ENCODE assay signal across 28 cellular contexts in the genomic region with DNA sequence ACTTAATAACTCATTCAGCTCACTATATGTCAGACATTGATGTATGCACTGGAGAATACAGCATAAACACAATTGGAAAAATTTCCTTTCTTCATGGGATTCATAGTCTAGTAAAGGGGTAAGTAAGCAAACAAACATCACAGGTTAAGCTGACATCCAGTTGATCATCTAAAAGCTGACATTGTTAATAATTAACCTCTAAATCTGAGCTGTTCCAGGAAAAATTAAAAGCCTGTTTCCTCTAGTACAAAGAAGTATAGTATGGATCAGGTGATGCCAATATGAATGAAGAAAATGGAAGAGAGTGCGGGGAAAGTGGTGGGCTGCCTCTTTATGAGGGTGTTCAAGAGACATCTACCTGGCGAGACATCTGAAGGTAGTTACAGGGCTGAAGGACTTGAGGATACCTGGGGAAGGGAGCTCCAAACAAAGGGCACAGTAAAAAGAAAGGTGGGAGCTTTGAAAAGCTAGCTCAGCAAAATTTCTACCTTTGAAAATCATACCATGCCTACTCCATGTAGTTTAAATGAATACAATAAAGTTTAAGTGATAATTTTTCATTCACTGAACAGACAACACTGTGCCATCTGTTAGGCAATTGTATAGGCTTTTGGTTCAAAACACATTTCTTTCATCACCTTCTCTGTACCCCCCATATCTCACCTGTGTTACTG.
"Had no signal": no experiment of that assay in that cellular context is flagged by ENCODE, and none has a peak within 500 bp of the region (broad histone marks: within the 10 kb centered on the region; RNA-seq: fewer than 3 reads in every experiment).

No MANE protein-coding gene starts in this region.

- FAIRE-seq: endometrium, kidney had no signal

- H3K27ac ChIP-seq: esophagus squamous epithelium, left lung, neutrophil, parathyroid adenoma, skin epidermis, spleen, thoracic aorta, tibial nerve, upper lobe of left lung had no signal

- H3K36me3 Mint-ChIP-seq: immature natural killer cell; mesothelial cell of epicardium; naive B cell; natural killer cell treated with Interleukin-12 subunit alpha and Interleukin-12 subunit beta and Interleukin-15 and Interleukin-18, amount 100 ng/mL, for 72 hours; stimulated activated naive B cell treated with anti-CD40 and anti-IgM and Interleukin-4, amounts not matched to agents 10 μg/mL and 1 μg/mL and 100 μg/mL, for 72 hours had no signal

- H3K9me3 ChIP-seq: esophagus squamous epithelium, neutrophil, spleen, thoracic aorta, tibial nerve, upper lobe of left lung had no signal

- H3K4me1 ChIP-seq: esophagus squamous epithelium, left lung, parathyroid adenoma, spleen, tibial nerve, upper lobe of left lung had no signal

- H3K4me1 Mint-ChIP-seq: immature natural killer cell; mesothelial cell of epicardium; naive B cell; neural crest cell; stimulated activated naive B cell treated with anti-CD40 and anti-IgM and Interleukin-4, amounts not matched to agents 10 μg/mL and 1 μg/mL and 100 μg/mL, for 72 hours had no signal

- H3K9me3 Mint-ChIP-seq: neural crest cell had no signal

- H3K27me3 Mint-ChIP-seq: effector memory CD8-positive, alpha-beta T cell; naive B cell; natural killer cell treated with Interleukin-12 subunit alpha and Interleukin-12 subunit beta and Interleukin-15 and Interleukin-18, amount 100 ng/mL, for 72 hours; progenitor cell of endocrine pancreas; stimulated activated naive B cell treated with anti-CD40 and anti-IgM and Interleukin-4, amounts not matched to agents 10 μg/mL and 1 μg/mL and 100 μg/mL, for 72 hours; stimulated activated naive CD8-positive, alpha-beta T cell treated with anti-CD3 and anti-CD28 coated beads, Interleukin-15, Interleukin-2, amounts not matched to agents 100 ng/mL and 50 ng/mL, for 24 hours had no signal

- DNase-seq: cortex of kidney; effector memory CD8-positive, alpha-beta T cell; erythroblast; esophagus squamous epithelium; foreskin melanocyte; hypothalamus; immature natural killer cell; kidney; left cardiac atrium; left lung; mesenchymal stem cell; mucosa of descending colon; naive B cell; right cardiac atrium; spleen; stimulated activated naive B cell treated with anti-CD40 and anti-IgM and Interleukin-4, amounts not matched to agents 10 μg/mL and 1 μg/mL and 100 μg/mL, for 72 hours; upper lobe of left lung had no signal

- H3K27me3 ChIP-seq: esophagus squamous epithelium, left lung, neutrophil, spleen, tibial nerve, upper lobe of left lung had no signal

- H3K36me3 ChIP-seq: esophagus squamous epithelium, left lung, neutrophil, spleen, thoracic aorta, tibial nerve, upper lobe of left lung had no signal

- H2AFZ ChIP-seq: parathyroid adenoma had no signal

- H3K79me2 ChIP-seq: parathyroid adenoma had no signal

- H3K4me3 Mint-ChIP-seq: effector memory CD8-positive, alpha-beta T cell; immature natural killer cell; mesothelial cell of epicardium; naive B cell; natural killer cell treated with Interleukin-12 subunit alpha and Interleukin-12 subunit beta and Interleukin-15 and Interleukin-18, amount 100 ng/mL, for 72 hours; neural crest cell; stimulated activated naive B cell treated with anti-CD40 and anti-IgM and Interleukin-4, amounts not matched to agents 10 μg/mL and 1 μg/mL and 100 μg/mL, for 72 hours; stimulated activated naive CD8-positive, alpha-beta T cell treated with anti-CD3 and anti-CD28 coated beads, Interleukin-15, Interleukin-2, amounts not matched to agents 100 ng/mL and 50 ng/mL, for 24 hours had no signal

- ATAC-seq: effector memory CD8-positive, alpha-beta T cell; left cardiac atrium; left lung; mucosa of descending colon; natural killer cell treated with Interleukin-12 subunit alpha and Interleukin-12 subunit beta and Interleukin-15 and Interleukin-18, amount 100 ng/mL, for 72 hours; right cardiac atrium; stimulated activated naive B cell treated with anti-CD40 and anti-IgM and Interleukin-4, amounts not matched to agents 10 μg/mL and 1 μg/mL and 100 μg/mL, for 72 hours had no signal

- H3K27ac Mint-ChIP-seq: effector memory CD8-positive, alpha-beta T cell; immature natural killer cell; mesothelial cell of epicardium; naive B cell; natural killer cell treated with Interleukin-12 subunit alpha and Interleukin-12 subunit beta and Interleukin-15 and Interleukin-18, amount 100 ng/mL, for 72 hours; progenitor cell of endocrine pancreas; stimulated activated naive B cell treated with anti-CD40 and anti-IgM and Interleukin-4, amounts not matched to agents 10 μg/mL and 1 μg/mL and 100 μg/mL, for 72 hours; stimulated activated naive CD8-positive, alpha-beta T cell treated with anti-CD3 and anti-CD28 coated beads, Interleukin-15, Interleukin-2, amounts not matched to agents 100 ng/mL and 50 ng/mL, for 24 hours had no signal

- H3K9ac ChIP-seq: parathyroid adenoma had no signal

- H3K4me3 ChIP-seq: esophagus squamous epithelium, left lung, mucosa of descending colon, skin epidermis, spleen, thoracic aorta, tibial nerve, upper lobe of left lung had no signal
